24 cellular contexts compared by ENCODE assay signal in genomic region chr2:24597181-24597870, GRCh38.
"Had no signal": no experiment of that assay in that cellular context is flagged by ENCODE, and none has a peak within 500 bp of the region (broad histone marks: within the 10 kb centered on the region; RNA-seq: fewer than 3 reads in every experiment).

No MANE protein-coding gene starts in this region.

- H3K9me3 Mint-ChIP-seq: activated naive CD8-positive, alpha-beta T cell treated with anti-CD3 and anti-CD28 coated beads for 36 hours; activated T-cell treated with anti-CD3 and anti-CD28 coated beads, Interleukin-2, amount 50 U/mL, for 72 hours; neural crest cell; stimulated activated naive B cell treated with anti-CD40 and anti-IgM and Interleukin-4, amounts not matched to agents 10 μg/mL and 1 μg/mL and 100 μg/mL, for 72 hours; T-helper 1 cell treated with Interleukin-12 subunit alpha and Interleukin-12 subunit beta and Interleukin-4 antibody, amounts not matched to agents 30 μg/mL and 1 μg/mL, for 36 hours had no signal

- DNase-seq: activated CD4-positive, alpha-beta T cell treated with anti-CD3 and anti-CD28 coated beads for 4 hours; activated CD4-positive, alpha-beta T cell treated with anti-CD3 and anti-CD28 coated beads, Interleukin-2, amount 50 U/mL, for 4 hours; activated effector memory CD4-positive, alpha-beta T cell treated with Interleukin-2 at 50 U/mL for 16 hours; activated naive CD4-positive, alpha-beta T cell treated with Interleukin-2 at 50 U/mL for 16 hours; activated naive CD8-positive, alpha-beta T cell treated with anti-CD3 and anti-CD28 coated beads for 36 hours; activated T-cell treated with anti-CD3 and anti-CD28 coated beads for 4 hours; activated T-cell treated with anti-CD3 and anti-CD28 coated beads, Interleukin-2, amount 50 U/mL, for 72 hours; amniotic stem cell; caudate nucleus; foreskin fibroblast; heart left ventricle; left ventricle myocardium superior; mammary epithelial cell; occipital lobe; stimulated activated CD4-positive, alpha-beta T cell treated with anti-CD3 and anti-CD28 coated beads, Interleukin-15, amount 100 ng/mL, for 24 hours; stimulated activated CD4-positive, alpha-beta T cell treated with anti-CD3 and anti-CD28 coated beads, Interleukin-2, amount 100 ng/mL, for 24 hours; stimulated activated naive B cell treated with anti-CD40 and anti-IgM and Interleukin-4, amounts not matched to agents 10 μg/mL and 1 μg/mL and 100 μg/mL, for 72 hours; stomach; T-helper 9 cell; thyroid gland; upper lobe of right lung had no signal

- H3K27ac Mint-ChIP-seq: activated naive CD8-positive, alpha-beta T cell treated with anti-CD3 and anti-CD28 coated beads for 36 hours; activated T-cell treated with anti-CD3 and anti-CD28 coated beads, Interleukin-2, amount 50 U/mL, for 72 hours; stimulated activated naive B cell treated with anti-CD40 and anti-IgM and Interleukin-4, amounts not matched to agents 10 μg/mL and 1 μg/mL and 100 μg/mL, for 72 hours; T-helper 1 cell treated with Interleukin-12 subunit alpha and Interleukin-12 subunit beta and Interleukin-4 antibody, amounts not matched to agents 30 μg/mL and 1 μg/mL, for 36 hours had no signal

- H3K27me3 Mint-ChIP-seq: activated naive CD8-positive, alpha-beta T cell treated with anti-CD3 and anti-CD28 coated beads for 36 hours; stimulated activated naive B cell treated with anti-CD40 and anti-IgM and Interleukin-4, amounts not matched to agents 10 μg/mL and 1 μg/mL and 100 μg/mL, for 72 hours had no signal

- ATAC-seq: activated T-cell treated with anti-CD3 and anti-CD28 coated beads, Interleukin-2, amount 50 U/mL, for 72 hours; heart left ventricle; left ventricle myocardium superior; psoas muscle; stimulated activated naive B cell treated with anti-CD40 and anti-IgM and Interleukin-4, amounts not matched to agents 10 μg/mL and 1 μg/mL and 100 μg/mL, for 72 hours; upper lobe of right lung had no signal

- H3K4me3 Mint-ChIP-seq: activated naive CD8-positive, alpha-beta T cell treated with anti-CD3 and anti-CD28 coated beads for 36 hours; activated T-cell treated with anti-CD3 and anti-CD28 coated beads, Interleukin-2, amount 50 U/mL, for 72 hours; neural crest cell; stimulated activated naive B cell treated with anti-CD40 and anti-IgM and Interleukin-4, amounts not matched to agents 10 μg/mL and 1 μg/mL and 100 μg/mL, for 72 hours; T-helper 1 cell treated with Interleukin-12 subunit alpha and Interleukin-12 subunit beta and Interleukin-4 antibody, amounts not matched to agents 30 μg/mL and 1 μg/mL, for 36 hours had no signal
